In genomic region chr1:23958810-23959460, GRCh38 we compare ENCODE assay signal across 1 cellular context.
TF ChIP-seq lines count a peak whose summit lies in the region.

No MANE protein-coding gene starts in this region.

TF ChIP-seq in HEK293, 187 proteins besides CTCF, POLR2A, EP300 and RAD21 (continued from another document and continues in another):
- no peak for TF ChIP-seq SCRT2 (tag by site-specific recombination; IDR thresholded peaks at IDR 0.05)
- no peak for TF ChIP-seq ZBTB49 (tag by site-specific recombination; IDR thresholded peaks at IDR 0.05; ENCODE audit: low read depth)
- TF ChIP-seq ZBTB48 (tag by site-specific recombination; IDR thresholded peaks at IDR 0.05): no peak; the same call in 1 of the 2 replicates
- TF ChIP-seq ZNF132 (tag by site-specific recombination; IDR thresholded peaks at IDR 0.05; ENCODE audit: borderline replicate concordance): no peak
- peak; percentile 63 for TF ChIP-seq ZIC2 (tag by site-specific recombination; IDR thresholded peaks at IDR 0.05)
- peak; percentile 31; the same call in 1 of the 2 replicates for TF ChIP-seq MZF1 (tag by site-specific recombination; IDR thresholded peaks at IDR 0.05; ENCODE audit: borderline replicate concordance)
- 0 out of 2 replicates have a peak, but pooled peaks have one; percentile 41 for TF ChIP-seq KLF7 (tag by site-specific recombination; IDR thresholded peaks at IDR 0.05; ENCODE audit: borderline replicate concordance)
- no peak for TF ChIP-seq ZNF560 (tag by site-specific recombination; IDR thresholded peaks at IDR 0.05; ENCODE audit: borderline replicate concordance)
- 0 out of 2 replicates have a peak, but pooled peaks have one; percentile 50 for TF ChIP-seq ZNF423 (tag by site-specific recombination; IDR thresholded peaks at IDR 0.05)
- no peak for TF ChIP-seq REPIN1 (tag by site-specific recombination; IDR thresholded peaks at IDR 0.05; ENCODE audit: low read depth)
- no peak for TF ChIP-seq ZNF157 (tag by site-specific recombination; IDR thresholded peaks at IDR 0.05)
- no peak for TF ChIP-seq ZNF518A (tag by site-specific recombination; conservative IDR thresholded peaks at IDR 0.05; ENCODE audit: low read depth)
- no peak for TF ChIP-seq HOXC10 (CRISPR knock-in tag; IDR thresholded peaks at IDR 0.05)
- no peak for TF ChIP-seq ZNF426 (tag by site-specific recombination; IDR thresholded peaks at IDR 0.05)
- TF ChIP-seq TSHZ1 (tag by site-specific recombination; IDR thresholded peaks at IDR 0.05; ENCODE audit: borderline replicate concordance): no peak
- no peak for TF ChIP-seq ZFP3 (tag by site-specific recombination; IDR thresholded peaks at IDR 0.05; ENCODE audit: low read depth)
- no peak for TF ChIP-seq ZNF830 (tag by site-specific recombination; IDR thresholded peaks at IDR 0.05; ENCODE audit: low read depth)
- peak; percentile 91 for TF ChIP-seq ZNF692 (tag by site-specific recombination; IDR thresholded peaks at IDR 0.05)
- TF ChIP-seq GLIS2 (tag by site-specific recombination; IDR thresholded peaks at IDR 0.05): peak; percentile 95
- no peak for TF ChIP-seq ZNF155 (tag by site-specific recombination; IDR thresholded peaks at IDR 0.05)
- TF ChIP-seq ZBTB8A (tag by site-specific recombination; IDR thresholded peaks at IDR 0.05): peak; percentile 92
- no peak for TF ChIP-seq BCL6B (tag by site-specific recombination; IDR thresholded peaks at IDR 0.05)
- TF ChIP-seq ZNF248 (tag by site-specific recombination; IDR thresholded peaks at IDR 0.05): no peak
- TF ChIP-seq GLI2 (tag by site-specific recombination; IDR thresholded peaks at IDR 0.05; ENCODE audit: borderline replicate concordance, low read depth): no peak
- TF ChIP-seq HOXA7 (CRISPR knock-in tag; IDR thresholded peaks at IDR 0.05; ENCODE audit: borderline replicate concordance): no peak
- peak; percentile 66 for TF ChIP-seq SP7 (tag by site-specific recombination; IDR thresholded peaks at IDR 0.05)
- no peak for TF ChIP-seq ZNF777 (tag by site-specific recombination; IDR thresholded peaks at IDR 0.05; ENCODE audit: borderline replicate concordance)
- no peak for TF ChIP-seq ZNF513 (tag by site-specific recombination; IDR thresholded peaks at IDR 0.05)
- TF ChIP-seq YY1 (tag by site-specific recombination; IDR thresholded peaks at IDR 0.05): no peak
- peak; percentile 74 for TF ChIP-seq ZBTB11 (tag by site-specific recombination; conservative IDR thresholded peaks at IDR 0.05; ENCODE audit: low read depth)
- no peak for TF ChIP-seq ZNF202 (tag by site-specific recombination; IDR thresholded peaks at IDR 0.05; ENCODE audit: borderline replicate concordance)
- no peak for TF ChIP-seq ZNF175 (tag by site-specific recombination; IDR thresholded peaks at IDR 0.05)
- no peak for TF ChIP-seq ZNF10 (tag by site-specific recombination; IDR thresholded peaks at IDR 0.05)
- TF ChIP-seq ZNF214 (tag by site-specific recombination; IDR thresholded peaks at IDR 0.05; ENCODE audit: borderline replicate concordance): no peak
- TF ChIP-seq MYNN (tag by site-specific recombination; IDR thresholded peaks at IDR 0.05; ENCODE audit: borderline replicate concordance): no peak
- TF ChIP-seq ZNF221 (tag by site-specific recombination; IDR thresholded peaks at IDR 0.05; ENCODE audit: borderline replicate concordance): no peak
- TF ChIP-seq ZSCAN23 (tag by site-specific recombination; IDR thresholded peaks at IDR 0.05): no peak
- TF ChIP-seq ZNF341 (tag by site-specific recombination; IDR thresholded peaks at IDR 0.05; ENCODE audit: low read depth): peak; percentile 98
- no peak for TF ChIP-seq ZNF112 (tag by site-specific recombination; IDR thresholded peaks at IDR 0.05)
- TF ChIP-seq ZBTB26 (tag by site-specific recombination; optimal IDR thresholded peaks at IDR 0.05): no peak
- TF ChIP-seq SP3 (tag by site-specific recombination; IDR thresholded peaks at IDR 0.05): no peak
- no peak for TF ChIP-seq ZNF701 (tag by site-specific recombination; IDR thresholded peaks at IDR 0.05)
- TF ChIP-seq ZNF629 (tag by site-specific recombination; IDR thresholded peaks at IDR 0.05): no peak; the same call in none of the 2 replicates
